Comparison of ENCODE assay signal across 8 cellular contexts in genomic region chr1:212291505-212292134, GRCh38. TPM values are rescaled to one million over a fixed set of nuclear protein-coding genes. Genes with fewer than 3 reads are reported as not detected.
DNase-seq lines count a peak whose midpoint lies in the region; ATAC-seq and TF ChIP-seq lines count a peak whose summit lies in the region.

No MANE protein-coding gene starts in this region.

- no peak overlapping the region for H3K4me3 ChIP-seq in WI38 (ENCODE audit: low read depth, low read length)
- peak overlapping the region in 1 of 12 donors; percentile 95 for H3K4me3 ChIP-seq in heart left ventricle

- peaks cover 75% of the 10 kb centered on the region for H3K4me1 Mint-ChIP-seq in stimulated activated effector memory CD8-positive, alpha-beta T cell treated with anti-CD3 and anti-CD28 coated beads, Interleukin-12 subunit alpha, Interleukin-12 subunit beta, amount 100 ng/mL, for 72 hours

- ATAC-seq in GM18498 (IDR thresholded peaks at IDR 0.05; ENCODE audit: unreplicated experiment) (peak; percentile 69), HG03064 (IDR thresholded peaks at IDR 0.05; ENCODE audit: low read depth, unreplicated experiment) (peak; percentile 44), heart left ventricle (peak; percentile 56 to 81 (median 66))
- peak; percentile 65 for ATAC-seq in stimulated activated effector memory CD8-positive, alpha-beta T cell treated with anti-CD3 and anti-CD28 coated beads, Interleukin-12 subunit alpha, Interleukin-12 subunit beta, amount 100 ng/mL, for 72 hours

- H3K9me3 ChIP-seq in heart left ventricle: no peaks in the 10 kb centered on the region

- no peak for TF ChIP-seq POLR2A in heart left ventricle (IDR thresholded peaks at IDR 0.05)

- H3K27ac Mint-ChIP-seq in stimulated activated effector memory CD8-positive, alpha-beta T cell treated with anti-CD3 and anti-CD28 coated beads, Interleukin-12 subunit alpha, Interleukin-12 subunit beta, amount 100 ng/mL, for 72 hours: peak overlapping the region; percentile 67

- intact Hi-C loops in heart left ventricle (cut with DNase I): loop anchor here (1.0 to 10.0 kb wide), 10 partner anchors 36 to 221 kb away; no protein-coding TSS in a partner anchor

- peaks cover 2% of the 10 kb centered on the region for H3K36me3 Mint-ChIP-seq in stimulated activated effector memory CD8-positive, alpha-beta T cell treated with anti-CD3 and anti-CD28 coated beads, Interleukin-12 subunit alpha, Interleukin-12 subunit beta, amount 100 ng/mL, for 72 hours

- H3K9me3 Mint-ChIP-seq in stimulated activated effector memory CD8-positive, alpha-beta T cell treated with anti-CD3 and anti-CD28 coated beads, Interleukin-12 subunit alpha, Interleukin-12 subunit beta, amount 100 ng/mL, for 72 hours: no peaks in the 10 kb centered on the region

- peak overlapping the region; percentile 47 for H3K4me3 Mint-ChIP-seq in stimulated activated effector memory CD8-positive, alpha-beta T cell treated with anti-CD3 and anti-CD28 coated beads, Interleukin-12 subunit alpha, Interleukin-12 subunit beta, amount 100 ng/mL, for 72 hours

- TF ChIP-seq CTCF in AG09319 (IDR thresholded peaks at IDR 0.05; ENCODE audit: low read depth, low read length) (peak; percentile 68), WI38 (IDR thresholded peaks at IDR 0.05; ENCODE audit: low read depth, low read length) (peak; percentile 42; the same call in 1 of the 2 replicates), heart left ventricle (IDR thresholded peaks at IDR 0.05) (peak; percentile 34 to 73 (median 60))

- no peaks in the 10 kb centered on the region for H3K36me3 ChIP-seq in heart left ventricle

- DNase-seq in AG09319 (ENCODE audit: extremely low read depth, low read depth) (no peak), NCI-H2171 treated with DMSO at 0.1 percent for 48 hours (lab: John Stamatoyannopoulos, UW) (peak; percentile 78), heart left ventricle (no peak)
- no peak for DNase-seq in stimulated activated effector memory CD8-positive, alpha-beta T cell treated with anti-CD3 and anti-CD28 coated beads, Interleukin-12 subunit alpha, Interleukin-12 subunit beta, amount 100 ng/mL, for 72 hours (ENCODE audit: low spot score in 2 of 2)
- DNase-seq in activated naive CD4-positive, alpha-beta T cell (lab: John Stamatoyannopoulos, UW): no peak

- WGBS in heart left ventricle, 4 donors: 27 to 37% (median 28%) methylated on average over 6 of the region's 6 CpGs

- no peaks in the 10 kb centered on the region for H3K27me3 ChIP-seq in heart left ventricle

- H3K27ac ChIP-seq in heart left ventricle: peak overlapping the region in 1 of 12 donors; percentile 21

- H3K4me1 ChIP-seq in heart left ventricle: peaks cover 10 to 93% (median 72%) of the 10 kb centered on the region in 12 donors

RNA-seq across cellular contexts. Expression of gene PPP2R5A, which starts 6.4 kb away (rescaled TPM):
- 100 to 1,000 TPM in 1 of 9 donors, 10 to 100 TPM in 8; 52.0 to 102 (median 63.5) TPM for total RNA-seq in heart left ventricle
- 100 to 1,000 TPM in 1 of 2 donors, 10 to 100 TPM in 1; 44.7 to 108 TPM for polyA plus RNA-seq in heart left ventricle
